8 cellular contexts compared by ENCODE assay signal in the genomic region with DNA sequence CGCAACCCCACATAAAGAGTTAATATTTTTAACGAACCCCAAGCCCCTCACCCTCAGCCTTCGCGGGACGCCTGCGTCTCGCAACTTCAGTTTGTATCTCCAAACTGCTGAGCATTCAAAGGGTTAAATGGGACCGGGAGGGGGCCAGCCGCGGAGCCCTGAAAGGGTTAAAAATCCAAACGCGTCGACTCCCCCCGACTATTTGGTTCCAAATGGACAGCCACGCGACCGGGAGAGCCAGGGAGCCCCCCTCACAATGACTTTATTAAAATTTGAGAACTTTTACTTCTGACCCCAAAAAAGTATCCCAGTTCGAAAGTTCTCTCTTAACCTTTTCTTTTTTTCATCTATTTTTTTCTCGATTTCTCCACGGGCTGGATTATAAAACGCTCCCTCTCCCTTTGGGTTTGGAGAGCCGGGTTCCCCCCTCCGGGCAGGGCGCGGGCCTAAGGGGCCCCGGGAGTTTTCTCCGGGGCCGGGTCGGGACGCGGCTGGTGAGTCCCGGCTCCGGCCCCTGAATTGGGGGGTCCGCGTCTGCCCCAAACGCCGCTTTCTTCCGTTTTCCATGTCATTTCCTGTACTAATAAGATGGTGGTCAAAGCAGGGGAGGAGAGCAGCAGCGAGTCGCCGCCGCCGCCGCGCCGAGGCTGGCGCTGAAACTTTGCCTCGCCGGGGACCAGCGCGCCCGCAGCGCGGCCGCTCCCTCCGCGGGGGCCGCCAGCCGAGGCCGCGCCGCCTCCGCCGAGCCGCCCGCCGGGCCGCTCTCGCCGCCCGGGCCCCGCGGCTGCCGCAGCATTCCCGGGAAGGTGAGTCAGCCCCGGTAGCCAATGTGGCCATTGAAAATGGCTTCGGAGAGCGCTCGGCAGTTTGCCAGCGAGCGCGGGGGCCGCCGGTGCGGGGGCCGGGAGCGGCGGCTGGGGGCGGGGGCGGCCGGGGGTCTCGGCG. TPM values are rescaled to one million over a fixed set of nuclear protein-coding genes. Genes with fewer than 3 reads are reported as not detected.
DNase-seq lines count a peak whose midpoint lies in the region; ATAC-seq and TF ChIP-seq lines count a peak whose summit lies in the region.

PRDM11 (plus strand) TSS at position 568 of the 945 bp plus-strand sequence. CDS start 35,128 bp downstream, outside the sequence.

- TF ChIP-seq CTCF in Panc1 (IDR thresholded peaks at IDR 0.05) = no peak
- TF ChIP-seq CTCF in osteocyte (IDR thresholded peaks at IDR 0.05) = no peak

- H3K4me3 ChIP-seq in Panc1 (ENCODE audit: low read depth in 2 of 2, low read length in 2 of 2) = peak within 1 kb of the TSS; percentile 72 to 85
- H3K4me3 ChIP-seq in urinary bladder (ENCODE audit: low read depth, low read length) = peak within 1 kb of the TSS; percentile 57

- H3K36me3 ChIP-seq in Panc1 (ENCODE audit: control insufficient read depth, insufficient read depth, low read length) (no peaks in the 10 kb centered on the region), urinary bladder (ENCODE audit: insufficient read depth) (no peaks in the 10 kb centered on the region)

- BruUV-seq in Panc1 (replicated peaks; lab: Mats Ljungman, UMichigan) = TSS peak; percentile 95

- POLR2A ChIA-PET in Panc1 (lab: Charles Lee) = no interaction called here

- peak within 1 kb of the TSS; percentile 88 for H3K4me3 Mint-ChIP-seq in activated naive CD8-positive, alpha-beta T cell treated with anti-CD3 and anti-CD28 coated beads for 36 hours
- H3K4me3 Mint-ChIP-seq in osteocyte (ENCODE audit: unreplicated experiment) = peak within 1 kb of the TSS; percentile 89

- H3K27me3 ChIP-seq in Panc1 (ENCODE audit: control insufficient read depth, insufficient read depth, low read length) = 0 out of 2 replicates have a peak, but pooled peaks cover 2% of the 10 kb centered on the region

- intact Hi-C loops in Panc1 (cut with micrococcal nuclease; ENCODE audit: unreplicated experiment) (no loop called here), Right ventricle myocardium inferior (cut with DNase I) (loop anchor here (1.0 to 5.0 kb wide), 2 partner anchors 36 to 64 kb away; no protein-coding TSS in a partner anchor)

- peak within 1 kb of the TSS; percentile 91 for H3K27ac ChIP-seq in Panc1 (ENCODE audit: low read length)
- H3K27ac ChIP-seq in urinary bladder (ENCODE audit: low read depth) = peak within 1 kb of the TSS; percentile 97

- CTCF ChIA-PET in Panc1 (lab: Charles Lee) = no interaction called here

- peak; percentile 5 for DNase-seq in CMK (ENCODE audit: low read depth)
- no peak for DNase-seq in Panc1 (ENCODE audit: low read depth, low spot score)
- DNase-seq in activated naive CD8-positive, alpha-beta T cell treated with anti-CD3 and anti-CD28 coated beads for 36 hours = peak; percentile 58
- DNase-seq in Right ventricle myocardium inferior (ENCODE audit: missing footprints) = peak; percentile 81
- peak; percentile 90 for DNase-seq in osteocyte (ENCODE audit: extremely low spot score, unreplicated experiment)

- peak within 1 kb of the TSS; percentile 88 for H3K27ac Mint-ChIP-seq in activated naive CD8-positive, alpha-beta T cell treated with anti-CD3 and anti-CD28 coated beads for 36 hours
- peak within 1 kb of the TSS; percentile 98 for H3K27ac Mint-ChIP-seq in osteocyte (ENCODE audit: unreplicated experiment)

- H3K9me3 Mint-ChIP-seq in activated naive CD8-positive, alpha-beta T cell treated with anti-CD3 and anti-CD28 coated beads for 36 hours = peaks cover 1% of the 10 kb centered on the region
- no peaks in the 10 kb centered on the region for H3K9me3 Mint-ChIP-seq in osteocyte (ENCODE audit: unreplicated experiment)

- WGBS in urinary bladder = under 1% methylated on average over 93 of the region's 93 CpGs

- in situ Hi-C loops in Panc1 (cut with HindIII; ENCODE audit: low pct_unique_long_range_greater_than_20kb, low sequenced_read_pairs) = no loop called here

- peaks cover 33% of the 10 kb centered on the region for H3K27me3 Mint-ChIP-seq in activated naive CD8-positive, alpha-beta T cell treated with anti-CD3 and anti-CD28 coated beads for 36 hours
- peaks cover 29% of the 10 kb centered on the region for H3K27me3 Mint-ChIP-seq in osteocyte (ENCODE audit: unreplicated experiment)

- ATAC-seq in GM19324 (IDR thresholded peaks at IDR 0.05; ENCODE audit: low FRiP score, unreplicated experiment) (peak; percentile 40), HG03439 (IDR thresholded peaks at IDR 0.05; ENCODE audit: unreplicated experiment) (peak; percentile 24), Panc1 (peak; percentile 64), Right ventricle myocardium inferior (peak; percentile 12)

- H3K9me3 ChIP-seq in Panc1 (ENCODE audit: control insufficient read depth, insufficient read depth, low read depth, low read length) = no peaks in the 10 kb centered on the region

- H3K36me3 Mint-ChIP-seq in activated naive CD8-positive, alpha-beta T cell treated with anti-CD3 and anti-CD28 coated beads for 36 hours = peaks cover 7% of the 10 kb centered on the region
- no peaks in the 10 kb centered on the region for H3K36me3 Mint-ChIP-seq in osteocyte (ENCODE audit: unreplicated experiment)

- H3K4me1 Mint-ChIP-seq in activated naive CD8-positive, alpha-beta T cell treated with anti-CD3 and anti-CD28 coated beads for 36 hours = peaks cover 29% of the 10 kb centered on the region
- H3K4me1 Mint-ChIP-seq in osteocyte (ENCODE audit: unreplicated experiment) = peaks cover 24% of the 10 kb centered on the region

- H3K4me1 ChIP-seq in Panc1 (ENCODE audit: control insufficient read depth, insufficient read depth, low read length) (peaks cover 15% of the 10 kb centered on the region), urinary bladder (ENCODE audit: insufficient read depth) (no peaks in the 10 kb centered on the region)

RNA-seq across cellular contexts. Expression of gene PRDM11, which starts in this region (rescaled TPM):
- total RNA-seq in Panc1 (2021; ENCODE audit: unreplicated experiment) (27.4 TPM), Right ventricle myocardium inferior (16.0 TPM), osteocyte (22.9 and 25.4 TPM in 2 replicates), urinary bladder (13.7 TPM)
- 31.9 TPM for polyA plus RNA-seq in Panc1 (2012; ENCODE audit: insufficient read length)
- 1 to 10 TPM; 4.7 to 4.8 TPM for total RNA-seq in activated naive CD8-positive, alpha-beta T cell treated with anti-CD3 and anti-CD28 coated beads for 36 hours
- polyA plus RNA-seq in urinary bladder = 17.2 TPM

Comparison
In these comparisons a context has a peak if more than half of its experiments do, and no peak if none do; other contexts are left out.
1. ATAC-seq: peak in every context shown above with its lines; median percentile 64 in Panc1; 40 in GM19324; 24 in HG03439; 12 in Right ventricle myocardium inferior.